ENCODE assay signal across 8 cellular contexts in the genomic region with DNA sequence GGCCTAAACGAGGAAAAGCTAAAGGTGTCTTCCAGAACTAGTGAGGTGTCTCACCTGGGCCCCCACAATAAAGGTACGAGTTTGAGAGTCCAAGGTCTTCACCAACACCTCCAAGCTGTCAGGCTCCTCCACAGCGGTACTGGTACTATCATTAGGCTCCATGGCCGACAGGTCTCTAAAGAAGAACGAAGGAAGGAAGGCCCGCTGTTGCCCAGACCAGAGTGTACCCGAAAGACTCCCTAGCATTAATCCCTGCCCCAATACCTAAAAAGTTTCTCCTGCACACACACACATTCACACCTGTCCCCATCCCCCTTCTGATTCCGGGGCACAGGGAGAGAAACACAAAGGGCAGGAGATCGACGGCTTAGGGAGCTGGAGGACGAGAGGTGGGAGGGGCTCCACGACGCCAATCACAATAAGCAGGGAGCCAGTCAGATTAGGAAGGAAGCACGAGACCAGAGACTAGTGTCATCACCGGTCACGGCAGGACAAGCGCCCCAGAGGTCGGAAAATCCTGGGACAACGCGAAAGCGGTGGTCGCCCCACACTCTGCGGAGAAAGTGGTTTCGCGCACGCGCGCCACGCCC.
DNase-seq lines count a peak whose midpoint lies in the region; FAIRE-seq and TF ChIP-seq lines count a peak whose summit lies in the region.

No MANE protein-coding gene starts in this region.

- DNase-seq in stimulated activated CD4-positive, alpha-beta T cell treated with anti-CD3 and anti-CD28 coated beads, Interleukin-15, amount 100 ng/mL, for 24 hours, result peak; percentile 77
- DNase-seq in stimulated activated CD4-positive, alpha-beta T cell treated with anti-CD3 and anti-CD28 coated beads, Interleukin-4, amount 100 ng/mL, for 4 hours, result no peak
- DNase-seq in HAP-1 (ENCODE audit: low spot score in 2 of 2) (peak; percentile 86 to 87), LoVo (ENCODE audit: low spot score) (peak; percentile 78), epithelial cell of esophagus (ENCODE audit: low read depth) (peak; percentile 84), middle frontal gyrus (ENCODE audit: extremely low spot score, low spot score) (peak; percentile 6), urothelium cell line (ENCODE audit: low spot score) (peak; percentile 67)

- H3F3A ChIP-seq in SU-DHL-6 (ENCODE audit: insufficient read depth), result peaks cover 19% of the 10 kb centered on the region

- H3K4me3 ChIP-seq in HAP-1, result peak overlapping the region; percentile 84
- peak overlapping the region; percentile 91 for H3K4me3 ChIP-seq in SU-DHL-6 (ENCODE audit: insufficient read depth, low read length, poor library complexity, severe bottlenecking)
- H3K4me3 ChIP-seq in epithelial cell of esophagus (ENCODE audit: low read length), result peak overlapping the region; percentile 60

- no peaks in the 10 kb centered on the region for H3K9me2 ChIP-seq in SU-DHL-6 (replicated peaks; ENCODE audit: insufficient read depth, low read length)

- TF ChIP-seq CTCF in SU-DHL-6 (IDR thresholded peaks at IDR 0.05; ENCODE audit: insufficient read depth, low read length, poor library complexity, severe bottlenecking) (no peak), epithelial cell of esophagus (IDR thresholded peaks at IDR 0.05; ENCODE audit: insufficient read depth, low read depth, low read length, missing control alignments) (no peak)

- peak overlapping the region; percentile 89 for H3K27ac ChIP-seq in SU-DHL-6 (ENCODE audit: low read depth, low read length)

- H2AFZ ChIP-seq in SU-DHL-6 (ENCODE audit: low read depth, low read length, severe bottlenecking), result peak overlapping the region; percentile 81

- peak overlapping the region; percentile 83 for H3K9ac ChIP-seq in SU-DHL-6 (ENCODE audit: low read length)

- no peak for FAIRE-seq in urothelium cell line (lab: Jason Lieb, UNC)

- peaks cover 10% of the 10 kb centered on the region for H3K4me1 ChIP-seq in HAP-1

- H3K9me3 ChIP-seq in HAP-1 (no peaks in the 10 kb centered on the region), SU-DHL-6 (ENCODE audit: insufficient read depth, low read length) (no peaks in the 10 kb centered on the region)

- H3K36me3 ChIP-seq in HAP-1 (replicated peaks) (peaks cover 46% of the 10 kb centered on the region), SU-DHL-6 (ENCODE audit: low read length) (peaks cover 14% of the 10 kb centered on the region)

- peaks cover 41% of the 10 kb centered on the region for H3K79me2 ChIP-seq in SU-DHL-6 (ENCODE audit: insufficient read depth, low read length)

- H3K27me3 ChIP-seq in HAP-1 (ENCODE audit: low read depth) (no peaks in the 10 kb centered on the region), SU-DHL-6 (ENCODE audit: low read length) (no peaks in the 10 kb centered on the region)

- no peaks in the 10 kb centered on the region for H4K20me1 ChIP-seq in SU-DHL-6 (ENCODE audit: low read depth, low read length)

- H3K4me2 ChIP-seq in SU-DHL-6 (ENCODE audit: low read depth, low read length, poor library complexity, severe bottlenecking), result peak overlapping the region; percentile 83

- in situ Hi-C loops in HAP-1 (cut with MboI; ENCODE audit: low sequenced_read_pairs), result no loop called here

Comparison
In these comparisons a context has a peak if more than half of its experiments do, and no peak if none do; other contexts are left out.
1. DNase-seq: peak in stimulated activated CD4-positive, alpha-beta T cell treated with anti-CD3 and anti-CD28 coated beads, Interleukin-15, amount 100 ng/mL, for 24 hours (single experiment), HAP-1 (2 of 2), LoVo (single experiment), epithelial cell of esophagus (single experiment), middle frontal gyrus (single experiment) and urothelium cell line (single experiment); none in stimulated activated CD4-positive, alpha-beta T cell treated with anti-CD3 and anti-CD28 coated beads, Interleukin-4, amount 100 ng/mL, for 4 hours (0 of 2).
2. Peak in every context shown above with its lines, with median percentiles within 50 percentile points of each other: H3K4me3 ChIP-seq.